Comparison of ENCODE assay signal across 26 cellular contexts in genomic region chr4:3184725-3185124, GRCh38.
DNase-seq lines count a peak whose midpoint lies in the region; ATAC-seq and TF ChIP-seq lines count a peak whose summit lies in the region.
"Had no signal": no experiment of that assay in that cellular context is flagged by ENCODE, and none has a peak within 500 bp of the region (broad histone marks: within the 10 kb centered on the region; RNA-seq: fewer than 3 reads in every experiment).

No MANE protein-coding gene starts in this region.

- no peaks in the 10 kb centered on the region for H3K9me3 Mint-ChIP-seq in activated CD4-positive, alpha-beta T cell treated with anti-CD3 and anti-CD28 coated beads, Interleukin-2, amount 10 ng/mL, durations not matched to agents 7 days and 5 days
- no peaks in the 10 kb centered on the region for H3K9me3 Mint-ChIP-seq in endodermal cell
- H3K9me3 Mint-ChIP-seq: mesothelial cell of epicardium, nephron had no signal

- peak overlapping the region; percentile 65 for H3K27ac Mint-ChIP-seq in activated CD4-positive, alpha-beta T cell treated with anti-CD3 and anti-CD28 coated beads, Interleukin-2, amount 10 ng/mL, durations not matched to agents 7 days and 5 days
- H3K27ac Mint-ChIP-seq in T-helper 17 cell (peak overlapping the region; percentile 84), endodermal cell (peak overlapping the region; percentile 23)
- H3K27ac Mint-ChIP-seq: mesothelial cell of epicardium, nephron had no signal

- no peak overlapping the region for H3K23ac ChIP-seq in trophoblast cell (ENCODE audit: low read length)

- no peak overlapping the region for H4K8ac ChIP-seq in trophoblast cell (ENCODE audit: low read depth, low read length)

- H2AK5ac ChIP-seq in trophoblast cell (ENCODE audit: low read length): no peak overlapping the region

- H3K27ac ChIP-seq in endodermal cell (ENCODE audit: low read depth, low read length) (no peak overlapping the region), trophoblast cell (ENCODE audit: low read depth, low read length) (no peak overlapping the region)
- H3K27ac ChIP-seq: breast epithelium, coronary artery, esophagus squamous epithelium, HL-60, left ventricle myocardium inferior, upper lobe of left lung had no signal

- H3K4me2 ChIP-seq in trophoblast cell (ENCODE audit: low read length): no peak overlapping the region
- H3K4me2 ChIP-seq: SK-N-SH had no signal

- H3K14ac ChIP-seq in trophoblast cell (ENCODE audit: low read length): no peak overlapping the region

- no peak overlapping the region for H2AFZ ChIP-seq in trophoblast cell (ENCODE audit: insufficient read depth, low read length, poor library complexity)

- ATAC-seq in T-helper 17 cell: no peak
- ATAC-seq in HG03039 (IDR thresholded peaks at IDR 0.05; ENCODE audit: unreplicated experiment): no peak
- no peak for ATAC-seq in HG02970 (IDR thresholded peaks at IDR 0.05; ENCODE audit: low FRiP score, unreplicated experiment)
- ATAC-seq: HCT116 had no signal

- no peaks in the 10 kb centered on the region for H3K79me1 ChIP-seq in trophoblast cell (ENCODE audit: low read length)

- no peak overlapping the region for H2BK12ac ChIP-seq in trophoblast cell (ENCODE audit: low read length)

- WGBS in endodermal cell (ENCODE audit: insufficient coverage in 1 of 2, insufficient read length in 1 of 2), 2 experiments: 91 to 93% methylated on average over 3 to 4 of the region's 4 CpGs
- no CpG with 5 or more reads among the region's 4 CpGs for WGBS in trophoblast cell (ENCODE audit: extremely low coverage, insufficient coverage, insufficient read length)

- TF ChIP-seq CTCF in endodermal cell (conservative IDR thresholded peaks at IDR 0.05): no peak

- peaks cover 77% of the 10 kb centered on the region for H3K36me3 ChIP-seq in endodermal cell (ENCODE audit: control insufficient read depth, insufficient read depth, low read length)
- H3K36me3 ChIP-seq in trophoblast cell (ENCODE audit: control insufficient read depth in 1 of 2, insufficient read depth in 2 of 2, low read length in 2 of 2): peaks cover 40 to 55% of the 10 kb centered on the region in 2 experiments
- H3K36me3 ChIP-seq: breast epithelium had no signal

- no peak overlapping the region for H3K4me3 Mint-ChIP-seq in activated CD4-positive, alpha-beta T cell treated with anti-CD3 and anti-CD28 coated beads, Interleukin-2, amount 10 ng/mL, durations not matched to agents 7 days and 5 days
- H3K4me3 Mint-ChIP-seq in T-helper 17 cell (no peak overlapping the region), endodermal cell (no peak overlapping the region)
- H3K4me3 Mint-ChIP-seq: mesothelial cell of epicardium, nephron had no signal

- no peak overlapping the region for H3K9ac ChIP-seq in endodermal cell (ENCODE audit: extremely low read depth, low read length, poor library complexity, severe bottlenecking)
- H3K9ac ChIP-seq in trophoblast cell (ENCODE audit: low read length): peak overlapping the region; percentile 14
- H3K9ac ChIP-seq: SK-N-SH had no signal

- POLR2A ChIA-PET in activated CD4-positive, alpha-beta T cell treated with anti-CD3 and anti-CD28 coated beads, Interleukin-2, amount 10 ng/mL, durations not matched to agents 7 days and 5 days (lab: Charles Lee): no interaction called here

- H3K36me3 Mint-ChIP-seq in activated CD4-positive, alpha-beta T cell treated with anti-CD3 and anti-CD28 coated beads, Interleukin-2, amount 10 ng/mL, durations not matched to agents 7 days and 5 days (ENCODE audit: low read depth): peaks cover 56% of the 10 kb centered on the region
- H3K36me3 Mint-ChIP-seq in T-helper 17 cell (ENCODE audit: low read depth): peaks cover 23% of the 10 kb centered on the region
- H3K36me3 Mint-ChIP-seq in endodermal cell (ENCODE audit: low read depth): peaks cover 81% of the 10 kb centered on the region

- H3K4me3 ChIP-seq in endodermal cell (ENCODE audit: low read length) (no peak overlapping the region), trophoblast cell (ENCODE audit: low read depth, low read length) (no peak overlapping the region)
- H3K4me3 ChIP-seq: breast epithelium, coronary artery, esophagus squamous epithelium, left ventricle myocardium inferior, prostate gland, upper lobe of left lung had no signal

- no peaks in the 10 kb centered on the region for H3K4me1 ChIP-seq in endodermal cell (ENCODE audit: control insufficient read depth, insufficient read depth, low read length)
- H3K4me1 ChIP-seq in trophoblast cell (ENCODE audit: control insufficient read depth in 1 of 2, insufficient read depth in 2 of 2, low read length in 2 of 2): no peaks in the 10 kb centered on the region
- H3K4me1 ChIP-seq: breast epithelium, esophagus squamous epithelium, left ventricle myocardium inferior, upper lobe of left lung had no signal

- H2BK5ac ChIP-seq in trophoblast cell (ENCODE audit: low read depth, low read length, poor library complexity): no peak overlapping the region

- no peak overlapping the region for H3K4ac ChIP-seq in trophoblast cell (ENCODE audit: low read depth, low read length)

- no peak overlapping the region for H4K91ac ChIP-seq in trophoblast cell (ENCODE audit: low read depth, low read length)

- CTCF ChIA-PET in activated CD4-positive, alpha-beta T cell treated with anti-CD3 and anti-CD28 coated beads, Interleukin-2, amount 10 ng/mL, durations not matched to agents 7 days and 5 days (lab: Charles Lee): no interaction called here

- no peaks in the 10 kb centered on the region for H3K79me2 ChIP-seq in trophoblast cell (ENCODE audit: control insufficient read depth, insufficient read depth, low read length, poor library complexity)

- no peaks in the 10 kb centered on the region for H3K27me3 Mint-ChIP-seq in activated CD4-positive, alpha-beta T cell treated with anti-CD3 and anti-CD28 coated beads, Interleukin-2, amount 10 ng/mL, durations not matched to agents 7 days and 5 days
- H3K27me3 Mint-ChIP-seq in T-helper 17 cell (no peaks in the 10 kb centered on the region), endodermal cell (ENCODE audit: insufficient read depth) (no peaks in the 10 kb centered on the region)

- H3K9me3 ChIP-seq in T-helper 17 cell (ENCODE audit: control insufficient read depth, low read length, poor library complexity, severe bottlenecking): no peaks in the 10 kb centered on the region
- H3K9me3 ChIP-seq in endodermal cell (ENCODE audit: control insufficient read depth, low read length): no peaks in the 10 kb centered on the region
- H3K9me3 ChIP-seq in trophoblast cell (ENCODE audit: insufficient read depth, low read depth, low read length): no peaks in the 10 kb centered on the region
- H3K9me3 ChIP-seq: breast epithelium, esophagus squamous epithelium, left ventricle myocardium inferior, prostate gland, SK-N-SH, upper lobe of left lung had no signal

- H2BK120ac ChIP-seq in trophoblast cell (ENCODE audit: insufficient read depth, low read length, poor library complexity): no peak overlapping the region

- H3K27me3 ChIP-seq in endodermal cell (ENCODE audit: control insufficient read depth, insufficient read depth, low read length, poor library complexity, severe bottlenecking) (no peaks in the 10 kb centered on the region), trophoblast cell (ENCODE audit: insufficient read depth, low read length) (no peaks in the 10 kb centered on the region)
- H3K27me3 ChIP-seq: breast epithelium, esophagus squamous epithelium, upper lobe of left lung had no signal

- no peak for DNase-seq in activated CD4-positive, alpha-beta T cell treated with anti-CD3 and anti-CD28 coated beads, Interleukin-2, amount 10 ng/mL, durations not matched to agents 7 days and 5 days
- no peak for DNase-seq in activated CD4-positive, alpha-beta T cell treated with anti-CD3 and anti-CD28 coated beads for 48 hours
- DNase-seq in T-helper 17 cell: no peak
- no peak for DNase-seq in endodermal cell
- no peak for DNase-seq in trophoblast cell
- DNase-seq in mesenteric fat pad (ENCODE audit: low spot score): no peak
- DNase-seq: activated CD4-positive, alpha-beta T cell treated with anti-CD3 and anti-CD28 coated beads, Interleukin-2, amount 50 U/mL, for 1 hour; AML-193; DMS79 treated with DMSO at 0.1 percent for 48 hours; esophagus squamous epithelium; hippocampal formation; left ventricle myocardium inferior; NCI-H1092; NCI-H187 treated with DMSO at 0.1 percent for 48 hours; SK-N-SH; stimulated activated CD8-positive, alpha-beta memory T cell treated with anti-CD3 and anti-CD28 coated beads, Interleukin-4, amount 100 ng/mL, for 48 hours; upper lobe of left lung had no signal

- H3K18ac ChIP-seq in trophoblast cell (ENCODE audit: low read length): no peak overlapping the region

- no peak overlapping the region for H4K12ac ChIP-seq in trophoblast cell (ENCODE audit: low read depth, low read length)

- H3K4me1 Mint-ChIP-seq in activated CD4-positive, alpha-beta T cell treated with anti-CD3 and anti-CD28 coated beads, Interleukin-2, amount 10 ng/mL, durations not matched to agents 7 days and 5 days: peaks cover 2% of the 10 kb centered on the region
- peaks cover 11% of the 10 kb centered on the region for H3K4me1 Mint-ChIP-seq in T-helper 17 cell
- H3K4me1 Mint-ChIP-seq in endodermal cell: no peaks in the 10 kb centered on the region
- H3K4me1 Mint-ChIP-seq: nephron had no signal

Comparison
In these comparisons a context has a peak if more than half of its experiments do, and no peak if none do; other contexts are left out.
1. H3K27ac Mint-ChIP-seq: peak in every context shown above with its lines; median percentile 84 in T-helper 17 cell; 65 in activated CD4-positive, alpha-beta T cell treated with anti-CD3 and anti-CD28 coated beads, Interleukin-2, amount 10 ng/mL, durations not matched to agents 7 days and 5 days; 23 in endodermal cell.